Comparison of ENCODE assay signal across 1 cellular context in the genomic region with DNA sequence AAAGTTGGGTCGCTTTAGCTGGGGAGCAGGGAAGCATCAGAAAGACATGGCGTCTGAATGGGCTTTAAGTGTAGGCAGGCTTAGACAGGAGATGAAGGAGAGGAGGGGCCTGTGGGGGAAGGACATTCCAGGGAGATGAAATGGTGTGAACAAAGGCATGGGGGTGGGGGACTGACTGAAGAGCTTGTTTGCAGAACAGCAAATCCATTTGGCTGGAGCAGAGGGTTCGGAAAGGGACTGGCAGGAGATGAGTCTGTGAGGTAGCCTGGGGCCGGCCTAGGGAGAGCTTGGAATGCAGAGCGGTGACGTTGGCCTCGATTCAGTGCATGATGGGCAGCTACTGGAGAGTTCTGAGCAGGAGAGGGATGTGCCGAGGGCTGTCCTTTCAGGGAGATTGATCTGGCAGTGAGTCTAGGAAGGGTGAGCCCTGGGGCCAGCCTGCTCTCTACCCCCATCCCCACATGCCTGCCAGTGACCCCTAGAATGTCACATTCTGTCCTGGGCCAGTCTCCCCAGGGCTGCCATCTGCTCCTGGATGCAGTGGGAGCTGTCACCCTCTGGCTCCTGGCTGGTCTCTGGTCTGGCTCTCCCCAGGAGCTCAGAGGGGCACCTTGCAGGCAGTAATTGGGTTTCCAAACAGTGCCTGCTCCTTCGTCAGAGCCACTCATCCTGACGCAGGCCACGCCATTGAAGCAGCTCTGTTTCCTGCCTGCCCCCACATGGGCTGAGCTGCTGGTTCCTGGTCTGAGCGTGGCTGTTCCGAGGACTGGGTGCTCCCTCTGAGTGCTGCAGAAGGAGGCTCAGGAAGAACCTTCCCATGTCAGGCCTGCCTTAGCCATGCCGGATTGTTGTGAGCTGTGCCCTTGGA.
TF ChIP-seq lines count a peak whose summit lies in the region.

No MANE protein-coding gene starts in this region.

TF ChIP-seq in IMR-90, 13 proteins besides CTCF, POLR2A, EP300 and RAD21:
- TF ChIP-seq, protein P1, sequence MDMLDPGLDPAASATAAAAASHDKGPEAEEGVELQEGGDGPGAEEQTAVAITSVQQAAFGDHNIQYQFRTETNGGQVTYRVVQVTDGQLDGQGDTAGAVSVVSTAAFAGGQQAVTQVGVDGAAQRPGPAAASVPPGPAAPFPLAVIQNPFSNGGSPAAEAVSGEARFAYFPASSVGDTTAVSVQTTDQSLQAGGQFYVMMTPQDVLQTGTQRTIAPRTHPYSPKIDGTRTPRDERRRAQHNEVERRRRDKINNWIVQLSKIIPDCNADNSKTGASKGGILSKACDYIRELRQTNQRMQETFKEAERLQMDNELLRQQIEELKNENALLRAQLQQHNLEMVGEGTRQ (IDR thresholded peaks at IDR 0.05; ENCODE audit: low read depth, low read length) = no peak
- TF ChIP-seq MAFK (IDR thresholded peaks at IDR 0.05; ENCODE audit: low read depth, low read length) (no peak), RCOR1 (IDR thresholded peaks at IDR 0.05; ENCODE audit: insufficient replicate concordance, low read length) (peak; percentile 30), CEBPB (IDR thresholded peaks at IDR 0.05; ENCODE audit: low read depth, low read length) (no peak), MAZ (IDR thresholded peaks at IDR 0.05; ENCODE audit: borderline replicate concordance, low read depth, low read length) (peak; percentile 88), SMC3 (IDR thresholded peaks at IDR 0.05; ENCODE audit: low read depth, low read length) (no peak), CHD1 (IDR thresholded peaks at IDR 0.05; ENCODE audit: low read depth, low read length) (no peak), BHLHE40 (IDR thresholded peaks at IDR 0.05; ENCODE audit: low read depth, low read length) (peak; percentile 39; the same call in 1 of the 2 replicates), MXI1 (IDR thresholded peaks at IDR 0.05; ENCODE audit: borderline replicate concordance, low read depth, low read length) (no peak), NFE2L2 (IDR thresholded peaks at IDR 0.05; ENCODE audit: low read depth, low read length) (no peak), FOS (IDR thresholded peaks at IDR 0.05; ENCODE audit: low read depth, low read length) (peak; percentile 22; the same call in 1 of the 2 replicates), RFX5 (IDR thresholded peaks at IDR 0.05; ENCODE audit: low read depth, low read length) (no peak)
- TF ChIP-seq, protein P2, sequence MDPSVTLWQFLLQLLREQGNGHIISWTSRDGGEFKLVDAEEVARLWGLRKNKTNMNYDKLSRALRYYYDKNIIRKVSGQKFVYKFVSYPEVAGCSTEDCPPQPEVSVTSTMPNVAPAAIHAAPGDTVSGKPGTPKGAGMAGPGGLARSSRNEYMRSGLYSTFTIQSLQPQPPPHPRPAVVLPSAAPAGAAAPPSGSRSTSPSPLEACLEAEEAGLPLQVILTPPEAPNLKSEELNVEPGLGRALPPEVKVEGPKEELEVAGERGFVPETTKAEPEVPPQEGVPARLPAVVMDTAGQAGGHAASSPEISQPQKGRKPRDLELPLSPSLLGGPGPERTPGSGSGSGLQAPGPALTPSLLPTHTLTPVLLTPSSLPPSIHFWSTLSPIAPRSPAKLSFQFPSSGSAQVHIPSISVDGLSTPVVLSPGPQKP (IDR thresholded peaks at IDR 0.05; ENCODE audit: borderline replicate concordance, low read depth, low read length) = no peak
